10 cellular contexts compared by ENCODE assay signal in genomic region chr9:131636593-131636992, GRCh38.
DNase-seq lines count a peak whose midpoint lies in the region; ATAC-seq and TF ChIP-seq lines count a peak whose summit lies in the region.
"Had no signal": no experiment of that assay in that cellular context is flagged by ENCODE, and none has a peak within 500 bp of the region (broad histone marks: within the 10 kb centered on the region; RNA-seq: fewer than 3 reads in every experiment).

No MANE protein-coding gene starts in this region.

- H3K9me3 Mint-ChIP-seq in activated T-cell treated with anti-CD3 and anti-CD28 coated beads, Interleukin-2, amount 50 U/mL, for 24 hours = no peaks in the 10 kb centered on the region
- no peaks in the 10 kb centered on the region for H3K9me3 Mint-ChIP-seq in activated naive CD8-positive, alpha-beta T cell treated with anti-CD3 and anti-CD28 coated beads for 36 hours

- peaks cover 12 to 49% of the 10 kb centered on the region in 2 donors for H3K4me1 ChIP-seq in left lung
- H3K4me1 ChIP-seq in thyroid gland = peaks cover 17 to 37% of the 10 kb centered on the region in 2 donors

- H3K36me3 Mint-ChIP-seq in activated T-cell treated with anti-CD3 and anti-CD28 coated beads, Interleukin-2, amount 50 U/mL, for 24 hours (ENCODE audit: low read depth) = peaks cover 92% of the 10 kb centered on the region
- H3K36me3 Mint-ChIP-seq in activated naive CD8-positive, alpha-beta T cell treated with anti-CD3 and anti-CD28 coated beads for 36 hours = peaks cover 24% of the 10 kb centered on the region

- H3K27me3 ChIP-seq in left lung (no peaks in the 10 kb centered on the region), thyroid gland (no peaks in the 10 kb centered on the region), dorsolateral prefrontal cortex (no peaks in the 10 kb centered on the region)

- no peak for TF ChIP-seq POLR2A in thyroid gland (IDR thresholded peaks at IDR 0.05)

- no peak overlapping the region for H3K4me3 Mint-ChIP-seq in activated T-cell treated with anti-CD3 and anti-CD28 coated beads, Interleukin-2, amount 50 U/mL, for 24 hours
- H3K4me3 Mint-ChIP-seq in activated naive CD8-positive, alpha-beta T cell treated with anti-CD3 and anti-CD28 coated beads for 36 hours = no peak overlapping the region

- peaks cover 56% of the 10 kb centered on the region for H3K4me1 Mint-ChIP-seq in activated T-cell treated with anti-CD3 and anti-CD28 coated beads, Interleukin-2, amount 50 U/mL, for 24 hours (ENCODE audit: low read depth)
- H3K4me1 Mint-ChIP-seq in activated naive CD8-positive, alpha-beta T cell treated with anti-CD3 and anti-CD28 coated beads for 36 hours = peaks cover 33% of the 10 kb centered on the region

- no peaks in the 10 kb centered on the region for H3K27me3 Mint-ChIP-seq in activated T-cell treated with anti-CD3 and anti-CD28 coated beads, Interleukin-2, amount 50 U/mL, for 24 hours
- no peaks in the 10 kb centered on the region for H3K27me3 Mint-ChIP-seq in activated naive CD8-positive, alpha-beta T cell treated with anti-CD3 and anti-CD28 coated beads for 36 hours

- peak overlapping the region; percentile 92 for H3K27ac Mint-ChIP-seq in activated T-cell treated with anti-CD3 and anti-CD28 coated beads, Interleukin-2, amount 50 U/mL, for 24 hours
- H3K27ac Mint-ChIP-seq in activated naive CD8-positive, alpha-beta T cell treated with anti-CD3 and anti-CD28 coated beads for 36 hours = peak overlapping the region; percentile 86

- no peak for ATAC-seq in left lung

- 89 to 90% methylated on average over 6 of the region's 6 CpGs for WGBS in thyroid gland, 2 donors

- H3K27ac ChIP-seq in left lung = peak overlapping the region; percentile 82 to 91
- H3K27ac ChIP-seq in thyroid gland = peak overlapping the region in 2 of 3 donors; percentile 84 to 97
- peak overlapping the region in 4 of 59 donors; percentile 49 to 83 (median 68) for H3K27ac ChIP-seq in dorsolateral prefrontal cortex

- TF ChIP-seq CTCF in left lung (IDR thresholded peaks at IDR 0.05) (no peak), thyroid gland (IDR thresholded peaks at IDR 0.05) (no peak), dorsolateral prefrontal cortex (IDR thresholded peaks at IDR 0.05 in 54 of 56, conservative IDR thresholded peaks at IDR 0.05 in 2 of 56; ENCODE audit: low read depth in 1 of 56, partially characterized antibody in 56 of 56) (no peak)

- H3K36me3 ChIP-seq in left lung = peaks cover 0 to 29% of the 10 kb centered on the region in 2 donors
- peaks cover 0 to 3% of the 10 kb centered on the region in 2 donors for H3K36me3 ChIP-seq in thyroid gland

- H3K4me3 ChIP-seq in left lung (no peak overlapping the region), thyroid gland (replicated peaks in 1 of 3) (no peak overlapping the region), dorsolateral prefrontal cortex (no peak overlapping the region)

- intact Hi-C loops in left lung (cut with DNase I) = no loop called here
- intact Hi-C loops in thyroid gland (cut with DNase I) = no loop called here
- intact Hi-C loops in dorsolateral prefrontal cortex (cut with DNase I) = no loop called here

- no peak for DNase-seq in activated T-cell treated with anti-CD3 and anti-CD28 coated beads, Interleukin-2, amount 50 U/mL, for 24 hours
- DNase-seq in activated T-cell treated with anti-CD3 and anti-CD28 coated beads, Interleukin-2, amount 50 U/mL, for 1 hour = no peak
- DNase-seq in activated naive CD8-positive, alpha-beta T cell treated with anti-CD3 and anti-CD28 coated beads for 36 hours = no peak
- DNase-seq in left lung (no peak), thyroid gland (no peak), dorsolateral prefrontal cortex (no peak), NCI-H187 (lab: John Stamatoyannopoulos, UW) (no peak)
- DNase-seq in stimulated activated naive CD4-positive, alpha-beta T cell treated with Interleukin-2 at 50 U/mL for 16 hours (lab: John Stamatoyannopoulos, UW) = no peak
- DNase-seq: NCI-H2107; stimulated activated CD4-positive, alpha-beta T cell treated with anti-CD3 and anti-CD28 coated beads, Interleukin-15, amount 100 ng/mL, for 24 hours had no signal

- H3K9me3 ChIP-seq in left lung (no peaks in the 10 kb centered on the region), thyroid gland (no peaks in the 10 kb centered on the region)
